Comparison of ENCODE assay signal across 8 cellular contexts in genomic region chr9:128917151-128917849, GRCh38. TPM values are rescaled to one million over a fixed set of nuclear protein-coding genes. Genes with fewer than 3 reads are reported as not detected.
DNase-seq lines count a peak whose midpoint lies in the region; ATAC-seq, FAIRE-seq and TF ChIP-seq lines count a peak whose summit lies in the region.

No MANE protein-coding gene starts in this region.

- peaks cover 44 to 88% of the 10 kb centered on the region in 2 donors for H3K4me1 ChIP-seq in left lung

- H3K27me3 ChIP-seq in left lung, result no peaks in the 10 kb centered on the region

- intact Hi-C loops in left lung (cut with DNase I), result no loop called here

- H3K27me3 Mint-ChIP-seq in activated naive CD8-positive, alpha-beta T cell treated with anti-CD3 and anti-CD28 coated beads, Interleukin-2, amount 50 U/mL, for 24 hours, result no peaks in the 10 kb centered on the region

- no peaks in the 10 kb centered on the region for H3K9me3 Mint-ChIP-seq in activated naive CD8-positive, alpha-beta T cell treated with anti-CD3 and anti-CD28 coated beads, Interleukin-2, amount 50 U/mL, for 24 hours

- FAIRE-seq in GM19239 (lab: Jason Lieb, UNC), result no peak

- H3K36me3 ChIP-seq in left lung, result peaks cover 0 to 36% of the 10 kb centered on the region in 2 donors

- H3K36me3 Mint-ChIP-seq in activated naive CD8-positive, alpha-beta T cell treated with anti-CD3 and anti-CD28 coated beads, Interleukin-2, amount 50 U/mL, for 24 hours (ENCODE audit: low read depth), result peaks cover 10% of the 10 kb centered on the region

- H3K4me3 Mint-ChIP-seq in activated naive CD8-positive, alpha-beta T cell treated with anti-CD3 and anti-CD28 coated beads, Interleukin-2, amount 50 U/mL, for 24 hours, result no peak overlapping the region

- H3K4me3 ChIP-seq in LNCaP clone FGC (ENCODE audit: low read depth, low read length) (no peak overlapping the region; the same call in 1 of the 2 replicates), left lung (no peak overlapping the region)

- H3K27ac ChIP-seq in left lung, result peak overlapping the region; percentile 56 to 81

- DNase-seq in LNCaP clone FGC (ENCODE audit: low read depth) (peak; percentile 94), cerebellar cortex (ENCODE audit: low spot score) (peak; percentile 72), left lung (peak; percentile 80 to 86), stromal cell of bone marrow (ENCODE audit: low read depth) (peak; percentile 77), HUDEP-2 (lab: John Stamatoyannopoulos, UW; ENCODE audit: unreplicated experiment in 76 of 76) (no peak), GM19239 (ENCODE audit: insufficient read length, low spot score) (no peak)
- DNase-seq in activated naive CD8-positive, alpha-beta T cell treated with anti-CD3 and anti-CD28 coated beads, Interleukin-2, amount 50 U/mL, for 24 hours, result no peak

- no peaks in the 10 kb centered on the region for H3K9me3 ChIP-seq in left lung

- H3K4me1 Mint-ChIP-seq in activated naive CD8-positive, alpha-beta T cell treated with anti-CD3 and anti-CD28 coated beads, Interleukin-2, amount 50 U/mL, for 24 hours, result peaks cover 24% of the 10 kb centered on the region

- TF ChIP-seq CTCF in LNCaP clone FGC (IDR thresholded peaks at IDR 0.05; ENCODE audit: control insufficient read depth, extremely low read depth, insufficient read depth) (no peak), left lung (IDR thresholded peaks at IDR 0.05) (no peak)

- ATAC-seq in left lung (peak; percentile 48), HG03439 (IDR thresholded peaks at IDR 0.05; ENCODE audit: unreplicated experiment) (no peak)
- ATAC-seq in activated naive CD8-positive, alpha-beta T cell treated with anti-CD3 and anti-CD28 coated beads, Interleukin-2, amount 50 U/mL, for 24 hours, result no peak

- no peak overlapping the region for H3K27ac Mint-ChIP-seq in activated naive CD8-positive, alpha-beta T cell treated with anti-CD3 and anti-CD28 coated beads, Interleukin-2, amount 50 U/mL, for 24 hours

RNA-seq across cellular contexts. Expression of gene PHYHD1, which starts 3.5 kb away (rescaled TPM):
- 10 to 100 TPM; 32.6 to 49.4 TPM for total RNA-seq in left lung

RNA-seq across cellular contexts. Expression of gene DOLK, which starts 30.1 kb away (rescaled TPM):
- 10 to 100 TPM; 14.9 to 19.4 TPM for total RNA-seq in left lung

RNA-seq across cellular contexts. Expression of gene NUP188, which starts 30.2 kb away (rescaled TPM):
- total RNA-seq in left lung, result 10 to 100 TPM; 42.6 to 60.9 TPM

RNA-seq across cellular contexts. Expression of gene LRRC8A, which starts 35.4 kb away (rescaled TPM):
- total RNA-seq in left lung, result 10 to 100 TPM; 61.9 to 70.6 TPM

RNA-seq across cellular contexts. Expression of gene KYAT1, which starts 35.5 kb away (rescaled TPM):
- total RNA-seq in left lung, result 1 to 10 TPM; 6.2 to 7.4 TPM

Comparison
In these comparisons a context has a peak if more than half of its experiments do, and no peak if none do; other contexts are left out.
1. DNase-seq: peak in LNCaP clone FGC (single experiment), cerebellar cortex (single experiment), left lung (2 of 2) and stromal cell of bone marrow (single experiment); none in HUDEP-2 (0 of 76), activated naive CD8-positive, alpha-beta T cell treated with anti-CD3 and anti-CD28 coated beads, Interleukin-2, amount 50 U/mL, for 24 hours (single experiment) and GM19239 (single experiment).